In genomic region chr10:74213571-74214162, GRCh38 we compare ENCODE assay signal across 8 cellular contexts.
DNase-seq lines count a peak whose midpoint lies in the region; ATAC-seq and TF ChIP-seq lines count a peak whose summit lies in the region.

No MANE protein-coding gene starts in this region.

- H3K4me1 Mint-ChIP-seq in activated naive CD8-positive, alpha-beta T cell treated with anti-CD3 and anti-CD28 coated beads for 36 hours: peaks cover 6% of the 10 kb centered on the region

- no peaks in the 10 kb centered on the region for H3K9me3 ChIP-seq in upper lobe of right lung

- H3K36me3 Mint-ChIP-seq in activated naive CD8-positive, alpha-beta T cell treated with anti-CD3 and anti-CD28 coated beads for 36 hours: peaks cover 19% of the 10 kb centered on the region

- H3K27ac ChIP-seq in upper lobe of right lung: no peak overlapping the region

- H3K4me3 Mint-ChIP-seq in activated naive CD8-positive, alpha-beta T cell treated with anti-CD3 and anti-CD28 coated beads for 36 hours: no peak overlapping the region

- peak; percentile 53 for TF ChIP-seq CTCF in upper lobe of right lung (IDR thresholded peaks at IDR 0.05)

- intact Hi-C loops in Right ventricle myocardium superior (cut with DNase I) (no loop called here), Right ventricle myocardium inferior (cut with DNase I) (no loop called here), upper lobe of right lung (cut with DNase I) (no loop called here)

- H3K27me3 Mint-ChIP-seq in activated naive CD8-positive, alpha-beta T cell treated with anti-CD3 and anti-CD28 coated beads for 36 hours: no peaks in the 10 kb centered on the region

- H3K36me3 ChIP-seq in upper lobe of right lung: no peaks in the 10 kb centered on the region

- DNase-seq in Right ventricle myocardium superior (peak; percentile 47), Right ventricle myocardium inferior (ENCODE audit: missing footprints) (no peak), NOMO-1 treated with DMSO at 0.1 percent for 48 hours (lab: John Stamatoyannopoulos, UW; ENCODE audit: unreplicated experiment) (peak; percentile 45), iPS-NIHi11 (ENCODE audit: low spot score) (peak; percentile 56), upper lobe of right lung (peak; percentile 59), NCI-H1436 (lab: John Stamatoyannopoulos, UW) (no peak), DMS114 treated with DMSO at 0.1 percent for 48 hours (lab: John Stamatoyannopoulos, UW; ENCODE audit: unreplicated experiment) (no peak)
- peak; percentile 29 for DNase-seq in activated naive CD8-positive, alpha-beta T cell treated with anti-CD3 and anti-CD28 coated beads for 36 hours

- no peaks in the 10 kb centered on the region for H3K27me3 ChIP-seq in upper lobe of right lung

- peaks cover 3% of the 10 kb centered on the region for H3K9me3 Mint-ChIP-seq in activated naive CD8-positive, alpha-beta T cell treated with anti-CD3 and anti-CD28 coated beads for 36 hours

- no peaks in the 10 kb centered on the region for H3K4me1 ChIP-seq in upper lobe of right lung

- ATAC-seq in Right ventricle myocardium superior (ENCODE audit: poor library complexity) (no peak), Right ventricle myocardium inferior (no peak), upper lobe of right lung (peak; percentile 60)

- H3K27ac Mint-ChIP-seq in activated naive CD8-positive, alpha-beta T cell treated with anti-CD3 and anti-CD28 coated beads for 36 hours: peak overlapping the region; percentile 8

- no peak overlapping the region for H3K4me3 ChIP-seq in upper lobe of right lung

Comparison
In these comparisons a context has a peak if more than half of its experiments do, and no peak if none do; other contexts are left out.
1. DNase-seq: peak in Right ventricle myocardium superior (single experiment), NOMO-1 treated with DMSO at 0.1 percent for 48 hours (single experiment), activated naive CD8-positive, alpha-beta T cell treated with anti-CD3 and anti-CD28 coated beads for 36 hours (single experiment), iPS-NIHi11 (single experiment) and upper lobe of right lung (single experiment); none in Right ventricle myocardium inferior (single experiment), NCI-H1436 (single experiment) and DMS114 treated with DMSO at 0.1 percent for 48 hours (single experiment).